ENCODE assay signal across 23 cellular contexts in the genomic region with DNA sequence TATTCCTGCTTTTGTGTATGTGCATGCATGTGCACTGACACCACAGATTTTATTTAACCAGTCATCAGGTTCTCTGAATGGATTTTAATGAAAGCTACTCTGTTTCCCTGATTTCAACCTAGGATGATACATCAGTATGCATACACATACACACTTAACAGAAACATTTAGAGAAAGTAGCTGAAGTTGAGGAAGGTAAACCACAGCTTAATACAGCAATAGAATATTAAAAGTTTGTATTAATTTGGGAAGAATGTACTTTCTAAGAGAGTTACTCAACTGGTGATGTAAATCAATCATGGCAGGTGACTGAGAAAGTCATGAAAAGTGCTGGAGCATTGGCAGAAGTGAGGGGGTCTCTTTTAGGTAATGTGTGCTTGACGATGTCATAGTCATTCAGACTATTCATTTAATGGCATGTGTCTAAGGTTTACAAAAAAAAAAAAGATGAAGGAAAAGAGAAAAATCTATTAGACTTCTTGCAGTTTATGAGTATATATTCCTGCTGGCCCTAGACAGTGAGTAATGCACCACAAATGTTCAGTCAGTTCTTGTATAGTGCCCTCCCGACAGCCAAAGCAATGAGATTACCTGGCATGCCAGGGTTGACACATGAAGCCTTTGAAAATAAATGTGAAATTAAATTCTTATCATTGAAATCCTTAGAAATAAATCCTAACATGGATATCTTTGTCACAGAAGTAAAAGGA.
DNase-seq lines count a peak whose midpoint lies in the region; TF ChIP-seq lines count a peak whose summit lies in the region.
"Had no signal": no experiment of that assay in that cellular context is flagged by ENCODE, and none has a peak within 500 bp of the region (broad histone marks: within the 10 kb centered on the region; RNA-seq: fewer than 3 reads in every experiment).

No MANE protein-coding gene starts in this region.

- no peak overlapping the region for H3K27ac ChIP-seq in breast epithelium
- no peak overlapping the region for H3K27ac ChIP-seq in PC-9
- H3K27ac ChIP-seq: 22Rv1, HL-60, tibial artery had no signal

- H3K4me1 ChIP-seq in breast epithelium (no peaks in the 10 kb centered on the region), PC-9 (replicated peaks; ENCODE audit: insufficient read depth) (peaks cover 11% of the 10 kb centered on the region)

- H3K9me3 Mint-ChIP-seq in MCF 10A (ENCODE audit: unreplicated experiment), result no peaks in the 10 kb centered on the region
- H3K9me3 Mint-ChIP-seq: dendritic cell treated with granulocyte-macrophage colony-stimulating factor and Interleukin-4, amounts not matched to agents 40 ng/mL and 50 ng/mL, for 4 days; stimulated activated naive CD8-positive, alpha-beta T cell treated with anti-CD3 and anti-CD28 coated beads, Interleukin-15, amount 100 ng/mL, for 72 hours; T-cell had no signal

- H3K4me3 ChIP-seq in breast epithelium, result no peak overlapping the region
- H3K4me3 ChIP-seq in PC-9, result no peak overlapping the region
- H3K4me3 ChIP-seq: lung, tibial artery had no signal

- H3F3A ChIP-seq in PC-9 (ENCODE audit: insufficient read depth, low read depth), result no peaks in the 10 kb centered on the region

- H3K79me2 ChIP-seq in PC-9 (ENCODE audit: low read depth), result no peaks in the 10 kb centered on the region

- H3K4me2 ChIP-seq in PC-9, result no peak overlapping the region

- no peaks in the 10 kb centered on the region for H3K27me3 Mint-ChIP-seq in MCF 10A (ENCODE audit: insufficient read depth, unreplicated experiment)
- H3K27me3 Mint-ChIP-seq: dendritic cell treated with granulocyte-macrophage colony-stimulating factor and Interleukin-4, amounts not matched to agents 40 ng/mL and 50 ng/mL, for 4 days; stimulated activated naive CD8-positive, alpha-beta T cell treated with anti-CD3 and anti-CD28 coated beads, Interleukin-15, amount 100 ng/mL, for 72 hours; T-cell had no signal

- no peaks in the 10 kb centered on the region for H3K27me3 ChIP-seq in breast epithelium
- H3K27me3 ChIP-seq in PC-9 (ENCODE audit: insufficient read depth, low read depth), result no peaks in the 10 kb centered on the region
- H3K27me3 ChIP-seq: tibial artery had no signal

- no peak overlapping the region for H2AFZ ChIP-seq in PC-9

- peak overlapping the region; percentile 65 for H3K27ac Mint-ChIP-seq in MCF 10A (ENCODE audit: low read depth, unreplicated experiment)
- H3K27ac Mint-ChIP-seq: dendritic cell treated with granulocyte-macrophage colony-stimulating factor and Interleukin-4, amounts not matched to agents 40 ng/mL and 50 ng/mL, for 4 days; stimulated activated naive CD8-positive, alpha-beta T cell treated with anti-CD3 and anti-CD28 coated beads, Interleukin-15, amount 100 ng/mL, for 72 hours; T-cell had no signal

- POLR2A ChIA-PET in MCF 10A (lab: Yijun Ruan, JAX) (interaction anchor here (1.5 kb wide), 1 partner anchor 14 kb away, joined by 4 read pairs; no protein-coding TSS in a partner anchor), PC-9 (lab: Charles Lee; ENCODE audit: unreplicated experiment) (no interaction called here)

- H3K36me3 ChIP-seq in breast epithelium (no peaks in the 10 kb centered on the region), PC-9 (ENCODE audit: low read depth) (no peaks in the 10 kb centered on the region)
- H3K36me3 ChIP-seq: tibial artery had no signal

- intact Hi-C loops in MCF 10A (cut with micrococcal nuclease), result loop anchor here (10.0 kb wide), 1 partner anchor 154 kb away; no protein-coding TSS in a partner anchor
- intact Hi-C loops in breast epithelium (cut with DNase I; ENCODE audit: low total_unique reads), result no loop called here
- intact Hi-C loops in PC-9 (cut with micrococcal nuclease; ENCODE audit: unreplicated experiment), result no loop called here

- no peak overlapping the region for H3K4me3 Mint-ChIP-seq in MCF 10A (ENCODE audit: unreplicated experiment)
- H3K4me3 Mint-ChIP-seq: dendritic cell treated with granulocyte-macrophage colony-stimulating factor and Interleukin-4, amounts not matched to agents 40 ng/mL and 50 ng/mL, for 4 days; stimulated activated naive CD8-positive, alpha-beta T cell treated with anti-CD3 and anti-CD28 coated beads, Interleukin-15, amount 100 ng/mL, for 72 hours; T-cell had no signal

- H3K4me1 Mint-ChIP-seq in MCF 10A (ENCODE audit: insufficient read depth, unreplicated experiment), result peaks cover 37% of the 10 kb centered on the region
- H3K4me1 Mint-ChIP-seq: stimulated activated naive CD8-positive, alpha-beta T cell treated with anti-CD3 and anti-CD28 coated beads, Interleukin-15, amount 100 ng/mL, for 72 hours had no signal

- H4K20me1 ChIP-seq in PC-9 (ENCODE audit: insufficient read depth), result no peaks in the 10 kb centered on the region

- BruUV-seq in MCF 10A (replicated peaks; lab: Mats Ljungman, UMichigan) (no TSS peak), PC-9 (replicated peaks; lab: Mats Ljungman, UMichigan) (no TSS peak)

- H3K9me3 ChIP-seq in breast epithelium (no peaks in the 10 kb centered on the region), PC-9 (ENCODE audit: insufficient read depth, low read depth) (no peaks in the 10 kb centered on the region)
- H3K9me3 ChIP-seq: tibial artery had no signal

- CTCF ChIA-PET in MCF 10A (lab: Yijun Ruan, JAX) (interaction anchor here (0.7 to 1.1 kb wide), 2 partner anchors 10 to 26 kb away, joined by 3 read pairs; no protein-coding TSS in a partner anchor), PC-9 (lab: Charles Lee) (interaction anchor here (0.7 kb wide), 1 partner anchor 490 kb away, joined by 4 read pairs; no protein-coding TSS in a partner anchor)

- no peak for TF ChIP-seq POLR2A in breast epithelium (IDR thresholded peaks at IDR 0.05)

- TF ChIP-seq CTCF in MCF 10A (IDR thresholded peaks at IDR 0.05; ENCODE audit: unreplicated experiment), result no peak
- no peak for TF ChIP-seq CTCF in breast epithelium (IDR thresholded peaks at IDR 0.05)
- no peak for TF ChIP-seq CTCF in PC-9 (conservative IDR thresholded peaks at IDR 0.05)

- no peaks in the 10 kb centered on the region for H3K9me2 ChIP-seq in PC-9 (ENCODE audit: insufficient read depth)

- peaks cover 6% of the 10 kb centered on the region for H3K36me3 Mint-ChIP-seq in MCF 10A (ENCODE audit: insufficient read depth, unreplicated experiment)

- DNase-seq in MCF 10A (ENCODE audit: unreplicated experiment), result no peak
- no peak for DNase-seq in breast epithelium (ENCODE audit: low spot score in 2 of 2)
- peak; percentile 45 for DNase-seq in amniotic epithelial cell (ENCODE audit: low read depth)
- peak; percentile 79 for DNase-seq in iris pigment epithelial cell (ENCODE audit: low read depth)
- DNase-seq in NCI-H2081 (lab: John Stamatoyannopoulos, UW), result no peak
- DNase-seq in PC-9, result no peak
- DNase-seq in activated CD4-positive, alpha-beta T cell treated with anti-CD3 and anti-CD28 coated beads for 4 hours, result no peak
- no peak for DNase-seq in DMS 273 (lab: John Stamatoyannopoulos, UW; ENCODE audit: unreplicated experiment)
- DNase-seq: activated CD4-positive, alpha-beta T cell treated with anti-CD3 and anti-CD28 coated beads for 1 hour; activated gamma-delta T cell treated with Interleukin-2 at 50 U/mL for 16 hours; activated T-cell treated with anti-CD3 and anti-CD28 coated beads, Interleukin-2, amount 50 U/mL, for 1 hour; DMS79; hippocampal formation; NCI-H1417; SHP77; stimulated activated CD4-positive, alpha-beta T cell treated with anti-CD3 and anti-CD28 coated beads, Interleukin-12 subunit alpha, Interleukin-12 subunit beta, amount 100 ng/mL, for 4 hours; stimulated activated naive CD8-positive, alpha-beta T cell treated with anti-CD3 and anti-CD28 coated beads, Interleukin-15, amount 100 ng/mL, for 72 hours; T-cell; tibial artery had no signal

Comparison
In these comparisons a context has a peak if more than half of its experiments do, and no peak if none do; other contexts are left out.
1. DNase-seq: peak in amniotic epithelial cell (single experiment) and iris pigment epithelial cell (single experiment); none in MCF 10A (single experiment), breast epithelium (0 of 2), NCI-H2081 (0 of 2), PC-9 (0 of 2), activated CD4-positive, alpha-beta T cell treated with anti-CD3 and anti-CD28 coated beads for 4 hours (0 of 2) and DMS 273 (single experiment).